25 cellular contexts compared by ENCODE assay signal in genomic region chr9:110532908-110533665, GRCh38. TPM values are rescaled to one million over a fixed set of nuclear protein-coding genes. Genes with fewer than 3 reads are reported as not detected.
DNase-seq lines count a peak whose midpoint lies in the region; FAIRE-seq and TF ChIP-seq lines count a peak whose summit lies in the region.
"Had no signal": no experiment of that assay in that cellular context is flagged by ENCODE, and none has a peak within 500 bp of the region (broad histone marks: within the 10 kb centered on the region; RNA-seq: fewer than 3 reads in every experiment).

No MANE protein-coding gene starts in this region.

- no peak for TF ChIP-seq POLR2A in lower leg skin (IDR thresholded peaks at IDR 0.05)

- H3K36me3 ChIP-seq in bronchial epithelial cell (ENCODE audit: control insufficient read depth, insufficient read depth, low read length) (no peaks in the 10 kb centered on the region), mesendoderm (ENCODE audit: control insufficient read depth, insufficient read depth, low read length) (no peaks in the 10 kb centered on the region), MM.1S (replicated peaks; ENCODE audit: insufficient read depth, low read length) (no peaks in the 10 kb centered on the region)
- H3K36me3 ChIP-seq: HAP-1 had no signal

- intact Hi-C loops in lower leg skin (cut with DNase I; ENCODE audit: low total_unique reads), result no loop called here

- no peak overlapping the region for H3K23ac ChIP-seq in mesendoderm (ENCODE audit: low read length)

- H2BK15ac ChIP-seq in mesendoderm (replicated peaks; ENCODE audit: low read depth), result no peak overlapping the region

- H3K4me1 ChIP-seq in mesendoderm (ENCODE audit: control insufficient read depth, low read depth, low read length) (no peaks in the 10 kb centered on the region), MM.1S (ENCODE audit: low read length) (no peaks in the 10 kb centered on the region; the same call in 1 of the 2 replicates)
- H3K4me1 ChIP-seq: Caco-2, HAP-1 had no signal

- peak overlapping the region; percentile 51 for H3K18ac ChIP-seq in mesendoderm (ENCODE audit: low read length)

- no peak overlapping the region for H2AK5ac ChIP-seq in mesendoderm (ENCODE audit: low read length)

- H2BK120ac ChIP-seq in mesendoderm (ENCODE audit: low read depth, low read length), result no peak overlapping the region

- DNase-seq in EH (ENCODE audit: low read depth) (peak; percentile 23), HCEC 1CT (peak; percentile 76), bronchial epithelial cell (ENCODE audit: low read depth) (peak; percentile 28), mesendoderm (no peak), GM13977 (ENCODE audit: low spot score) (no peak), MM.1S (no peak), lower leg skin (ENCODE audit: low spot score in 2 of 2) (no peak)
- DNase-seq: Caco-2; CD8-positive, alpha-beta T cell; DMS 273 treated with DMSO at 0.1 percent for 48 hours; DMS79; GOT3; MV-4-11; NCI-H1105 treated with DMSO at 0.1 percent for 48 hours; NCI-H1694; NCI-H2029 treated with DMSO at 0.1 percent for 48 hours; NCI-H2227 treated with DMSO at 0.1 percent for 48 hours; NCI-H510A; NCI-H69; SIG-M5 had no signal

- no peaks in the 10 kb centered on the region for H4K20me1 ChIP-seq in MM.1S (ENCODE audit: insufficient read depth, low read length)

- no peak overlapping the region for H4K8ac ChIP-seq in mesendoderm (ENCODE audit: low read depth, low read length)

- no peak overlapping the region for H4K5ac ChIP-seq in mesendoderm (ENCODE audit: low read length)

- no peak overlapping the region for H3K56ac ChIP-seq in mesendoderm (ENCODE audit: low read length)

- TF ChIP-seq CTCF in bronchial epithelial cell (IDR thresholded peaks at IDR 0.05; ENCODE audit: insufficient read depth, low read length, severe bottlenecking) (no peak), GM13977 (IDR thresholded peaks at IDR 0.05; ENCODE audit: extremely low read depth, insufficient read depth, missing control alignments) (no peak), MM.1S (IDR thresholded peaks at IDR 0.05; ENCODE audit: low read length) (no peak), lower leg skin (IDR thresholded peaks at IDR 0.05) (no peak)

- H3K9me3 ChIP-seq in MM.1S (replicated peaks; ENCODE audit: insufficient read depth, low read length), result no peaks in the 10 kb centered on the region
- H3K9me3 ChIP-seq: Caco-2, HAP-1 had no signal

- H3K27me3 ChIP-seq in bronchial epithelial cell (ENCODE audit: control insufficient read depth, insufficient read depth, low read length) (no peaks in the 10 kb centered on the region), mesendoderm (ENCODE audit: insufficient read depth, low read length, poor library complexity) (no peaks in the 10 kb centered on the region), MM.1S (replicated peaks; ENCODE audit: insufficient read depth, low read length) (no peaks in the 10 kb centered on the region)

- H3K9me2 ChIP-seq in MM.1S (replicated peaks; ENCODE audit: insufficient read depth, low read length), result no peaks in the 10 kb centered on the region

- H3K4ac ChIP-seq in mesendoderm (ENCODE audit: low read depth, low read length), result no peak overlapping the region

- H2BK5ac ChIP-seq in mesendoderm (ENCODE audit: low read length), result no peak overlapping the region

- H3K9ac ChIP-seq in mesendoderm (ENCODE audit: low read length), result no peak overlapping the region
- no peak overlapping the region for H3K9ac ChIP-seq in MM.1S (ENCODE audit: low read length)

- H3K4me2 ChIP-seq in mesendoderm (ENCODE audit: low read length) (no peak overlapping the region), MM.1S (ENCODE audit: low read depth, low read length) (no peak overlapping the region)

- no CpG with 5 or more reads among the region's 9 CpGs for WGBS in mesendoderm (ENCODE audit: extremely low coverage, insufficient coverage, low lambda C conversion rate)
- WGBS in lower leg skin, 2 donors, result 70 to 91% methylated on average over 9 of the region's 9 CpGs

- H3F3A ChIP-seq in MM.1S (ENCODE audit: insufficient read depth, low read length), result no peaks in the 10 kb centered on the region

- H3K4me3 ChIP-seq in bronchial epithelial cell (ENCODE audit: low read depth, low read length) (no peak overlapping the region), mesendoderm (ENCODE audit: low read length) (no peak overlapping the region), MM.1S (ENCODE audit: low read length) (no peak overlapping the region), lower leg skin (ENCODE audit: low read depth, poor library complexity, severe bottlenecking) (no peak overlapping the region)
- H3K4me3 ChIP-seq: HAP-1, SK-N-MC had no signal

- H3K27ac ChIP-seq in mesendoderm (ENCODE audit: low read depth, low read length) (no peak overlapping the region), MM.1S (ENCODE audit: low read length) (no peak overlapping the region)
- H3K27ac ChIP-seq: SK-N-MC had no signal

- FAIRE-seq in bronchial epithelial cell (lab: Jason Lieb, UNC), result peak; percentile 43
- FAIRE-seq: A204.1 had no signal

- no peaks in the 10 kb centered on the region for H3K79me1 ChIP-seq in mesendoderm (ENCODE audit: low read length)

- H3K79me2 ChIP-seq in mesendoderm (ENCODE audit: control insufficient read depth, insufficient read depth, low read length) (no peaks in the 10 kb centered on the region), MM.1S (ENCODE audit: low read length) (no peaks in the 10 kb centered on the region)

- H2AFZ ChIP-seq in MM.1S (ENCODE audit: low read length), result no peak overlapping the region

- in situ Hi-C loops in GM13977 (cut with MboI; ENCODE audit: low pct_unique_long_range_greater_than_20kb, low sequenced_read_pairs, unreplicated experiment), result no loop called here

RNA-seq across cellular contexts. Expression of gene SVEP1, which starts 46.5 kb away (rescaled TPM):
- total RNA-seq in bronchial epithelial cell, result 0.26 and 1.3 TPM in 2 replicates
- 0.21 TPM for polyA plus RNA-seq in mesendoderm (2013, experiment 1 of 2)
- 0.20 TPM for polyA plus RNA-seq in mesendoderm (2013, experiment 2 of 2)
- total RNA-seq in lower leg skin, result 10 to 100 TPM; 11.1 to 39.0 (median 14.7) TPM
- total RNA-seq: CD8-positive, alpha-beta T cell; OCI-LY7; T-helper 1 cell treated with Interleukin-12 subunit alpha and Interleukin-12 subunit beta and Interleukin-4 antibody, amounts not matched to agents 30 ng/mL and 1 ng/mL, for 36 hours had no signal

Comparison
In these comparisons a context has a peak if more than half of its experiments do, and no peak if none do; other contexts are left out.
1. DNase-seq: peak in EH (single experiment), HCEC 1CT (single experiment) and bronchial epithelial cell (single experiment); none in mesendoderm (single experiment), GM13977 (single experiment), MM.1S (single experiment) and lower leg skin (0 of 2).